ENCODE assay signal across 1 cellular context in genomic region chr1:206556047-206556747, GRCh38.
TF ChIP-seq lines count a peak whose summit lies in the region.

No MANE protein-coding gene starts in this region.

TF ChIP-seq in HepG2, 621 proteins besides CTCF, POLR2A, EP300 and RAD21 (continued from another document and continues in another):
- TF ChIP-seq ZBTB43 (CRISPR knock-in tag; conservative IDR thresholded peaks at IDR 0.05) (no peak), ZNF205 (CRISPR knock-in tag; IDR thresholded peaks at IDR 0.05) (no peak), TCF7 (IDR thresholded peaks at IDR 0.05; ENCODE audit: low read depth) (peak; percentile 86), HDAC2 (CRISPR knock-in tag; IDR thresholded peaks at IDR 0.05) (0 out of 2 replicates have a peak, but pooled peaks have one; percentile 39), NAIF1 (CRISPR knock-in tag; IDR thresholded peaks at IDR 0.05; ENCODE audit: borderline replicate concordance) (no peak), HNF4G (IDR thresholded peaks at IDR 0.05; ENCODE audit: borderline replicate concordance, low read depth, low read length) (no peak), HNF4G (CRISPR knock-in tag; IDR thresholded peaks at IDR 0.05; ENCODE audit: borderline replicate concordance, low read depth) (no peak), HHEX (CRISPR knock-in tag; IDR thresholded peaks at IDR 0.05) (peak; percentile 98), MEF2D (CRISPR knock-in tag; IDR thresholded peaks at IDR 0.05) (0 out of 2 replicates have a peak, but pooled peaks have one; percentile 30), SUZ12 (IDR thresholded peaks at IDR 0.05; ENCODE audit: low read depth, low read length) (no peak), ZNF354B (CRISPR knock-in tag; IDR thresholded peaks at IDR 0.05) (no peak), U2AF1 (optimal IDR thresholded peaks at IDR 0.05; ENCODE audit: low read depth, low read length) (no peak), HNRNPUL1 (IDR thresholded peaks at IDR 0.05; ENCODE audit: low read depth, low read length) (no peak), ZNF609 (CRISPR knock-in tag; IDR thresholded peaks at IDR 0.05; ENCODE audit: borderline replicate concordance) (peak; percentile 76; the same call in 1 of the 2 replicates), MED13 (CRISPR knock-in tag; IDR thresholded peaks at IDR 0.05) (no peak), HMG20B (CRISPR knock-in tag; conservative IDR thresholded peaks at IDR 0.05) (no peak), IRF2 (CRISPR knock-in tag; IDR thresholded peaks at IDR 0.05) (0 out of 2 replicates have a peak, but pooled peaks have one; percentile 32), SRF (IDR thresholded peaks at IDR 0.05; ENCODE audit: low read depth, low read length) (no peak), PRPF4 (IDR thresholded peaks at IDR 0.05; ENCODE audit: low read depth, low read length, poor library complexity, severe bottlenecking) (no peak), MYNN (CRISPR knock-in tag; IDR thresholded peaks at IDR 0.05; ENCODE audit: low read depth) (no peak), YEATS4 (CRISPR knock-in tag; IDR thresholded peaks at IDR 0.05; ENCODE audit: borderline replicate concordance) (no peak), RARA (CRISPR knock-in tag; IDR thresholded peaks at IDR 0.05) (peak; percentile 81), NR3C1 (CRISPR knock-in tag; IDR thresholded peaks at IDR 0.05) (no peak), ZNF263 (CRISPR knock-in tag; IDR thresholded peaks at IDR 0.05) (no peak), ZNF282 (IDR thresholded peaks at IDR 0.05; ENCODE audit: partially characterized antibody) (no peak), ZNF713 (CRISPR knock-in tag; IDR thresholded peaks at IDR 0.05) (no peak), MIXL1 (CRISPR knock-in tag; IDR thresholded peaks at IDR 0.05) (peak; percentile 77), FOSL1 (CRISPR knock-in tag; IDR thresholded peaks at IDR 0.05; ENCODE audit: borderline replicate concordance) (peak; percentile 25; the same call in 1 of the 2 replicates), SATB2 (CRISPR knock-in tag; IDR thresholded peaks at IDR 0.05) (no peak), DPF2 (CRISPR knock-in tag; IDR thresholded peaks at IDR 0.05; ENCODE audit: borderline replicate concordance, low read depth) (peak; percentile 67; the same call in 1 of the 2 replicates), ZNF510 (CRISPR knock-in tag; IDR thresholded peaks at IDR 0.05; ENCODE audit: low read depth) (no peak), PAX8 (CRISPR knock-in tag; IDR thresholded peaks at IDR 0.05; ENCODE audit: borderline replicate concordance) (no peak), ARNTL (CRISPR knock-in tag; IDR thresholded peaks at IDR 0.05) (peak; percentile 96), NRL (CRISPR knock-in tag; IDR thresholded peaks at IDR 0.05; ENCODE audit: borderline replicate concordance) (no peak), ZNF7 (CRISPR knock-in tag; IDR thresholded peaks at IDR 0.05) (no peak), SMYD3 (CRISPR knock-in tag; IDR thresholded peaks at IDR 0.05) (peak; percentile 25; the same call in 1 of the 2 replicates), AHR (CRISPR knock-in tag; IDR thresholded peaks at IDR 0.05) (no peak), MED1 (CRISPR knock-in tag; IDR thresholded peaks at IDR 0.05) (peak; percentile 25; the same call in 1 of the 2 replicates), BCL6 (CRISPR knock-in tag; IDR thresholded peaks at IDR 0.05) (peak; percentile 69), IKZF5 (CRISPR knock-in tag; IDR thresholded peaks at IDR 0.05) (no peak), SP5 (CRISPR knock-in tag; IDR thresholded peaks at IDR 0.05; ENCODE audit: borderline replicate concordance, low read depth) (no peak), ZBTB20 (CRISPR knock-in tag; IDR thresholded peaks at IDR 0.05; ENCODE audit: borderline replicate concordance, low read depth) (no peak), THRA (CRISPR knock-in tag; IDR thresholded peaks at IDR 0.05; ENCODE audit: borderline replicate concordance) (peak; percentile 45; the same call in 1 of the 2 replicates), TBX3 (IDR thresholded peaks at IDR 0.05; ENCODE audit: borderline replicate concordance) (peak; percentile 73; the same call in 1 of the 2 replicates), SRSF1 (optimal IDR thresholded peaks at IDR 0.05; ENCODE audit: low read depth, low read length) (no peak), ZNF564 (CRISPR knock-in tag; IDR thresholded peaks at IDR 0.05) (no peak), TBL1XR1 (IDR thresholded peaks at IDR 0.05; ENCODE audit: borderline replicate concordance, low read length, partially characterized antibody) (no peak), MED8 (CRISPR knock-in tag; IDR thresholded peaks at IDR 0.05; ENCODE audit: insufficient replicate concordance) (no peak), ZBTB7A (CRISPR knock-in tag; IDR thresholded peaks at IDR 0.05) (no peak), ZMAT3 (CRISPR knock-in tag; conservative IDR thresholded peaks at IDR 0.05) (no peak), PAF1 (CRISPR knock-in tag; IDR thresholded peaks at IDR 0.05) (no peak), RORA (CRISPR knock-in tag; IDR thresholded peaks at IDR 0.05) (no peak), ZNF430 (CRISPR knock-in tag; IDR thresholded peaks at IDR 0.05) (no peak), KDM5B (CRISPR knock-in tag; IDR thresholded peaks at IDR 0.05; ENCODE audit: borderline replicate concordance) (no peak), MBD4 (IDR thresholded peaks at IDR 0.05; ENCODE audit: borderline replicate concordance, low read length) (no peak)
- TF ChIP-seq, protein P1, sequence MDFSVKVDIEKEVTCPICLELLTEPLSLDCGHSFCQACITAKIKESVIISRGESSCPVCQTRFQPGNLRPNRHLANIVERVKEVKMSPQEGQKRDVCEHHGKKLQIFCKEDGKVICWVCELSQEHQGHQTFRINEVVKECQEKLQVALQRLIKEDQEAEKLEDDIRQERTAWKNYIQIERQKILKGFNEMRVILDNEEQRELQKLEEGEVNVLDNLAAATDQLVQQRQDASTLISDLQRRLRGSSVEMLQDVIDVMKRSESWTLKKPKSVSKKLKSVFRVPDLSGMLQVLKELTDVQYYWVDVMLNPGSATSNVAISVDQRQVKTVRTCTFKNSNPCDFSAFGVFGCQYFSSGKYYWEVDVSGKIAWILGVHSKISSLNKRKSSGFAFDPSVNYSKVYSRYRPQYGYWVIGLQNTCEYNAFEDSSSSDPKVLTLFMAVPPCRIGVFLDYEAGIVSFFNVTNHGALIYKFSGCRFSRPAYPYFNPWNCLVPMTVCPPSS (IDR thresholded peaks at IDR 0.05), result no peak
- TF ChIP-seq, protein P2, sequence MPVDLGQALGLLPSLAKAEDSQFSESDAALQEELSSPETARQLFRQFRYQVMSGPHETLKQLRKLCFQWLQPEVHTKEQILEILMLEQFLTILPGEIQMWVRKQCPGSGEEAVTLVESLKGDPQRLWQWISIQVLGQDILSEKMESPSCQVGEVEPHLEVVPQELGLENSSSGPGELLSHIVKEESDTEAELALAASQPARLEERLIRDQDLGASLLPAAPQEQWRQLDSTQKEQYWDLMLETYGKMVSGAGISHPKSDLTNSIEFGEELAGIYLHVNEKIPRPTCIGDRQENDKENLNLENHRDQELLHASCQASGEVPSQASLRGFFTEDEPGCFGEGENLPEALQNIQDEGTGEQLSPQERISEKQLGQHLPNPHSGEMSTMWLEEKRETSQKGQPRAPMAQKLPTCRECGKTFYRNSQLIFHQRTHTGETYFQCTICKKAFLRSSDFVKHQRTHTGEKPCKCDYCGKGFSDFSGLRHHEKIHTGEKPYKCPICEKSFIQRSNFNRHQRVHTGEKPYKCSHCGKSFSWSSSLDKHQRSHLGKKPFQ (CRISPR knock-in tag; IDR thresholded peaks at IDR 0.05; ENCODE audit: insufficient replicate concordance), result no peak
- TF ChIP-seq, protein P3, sequence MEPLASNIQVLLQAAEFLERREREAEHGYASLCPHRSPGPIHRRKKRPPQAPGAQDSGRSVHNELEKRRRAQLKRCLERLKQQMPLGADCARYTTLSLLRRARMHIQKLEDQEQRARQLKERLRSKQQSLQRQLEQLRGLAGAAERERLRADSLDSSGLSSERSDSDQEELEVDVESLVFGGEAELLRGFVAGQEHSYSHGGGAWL (CRISPR knock-in tag; IDR thresholded peaks at IDR 0.05), result no peak
- TF ChIP-seq, protein P4, sequence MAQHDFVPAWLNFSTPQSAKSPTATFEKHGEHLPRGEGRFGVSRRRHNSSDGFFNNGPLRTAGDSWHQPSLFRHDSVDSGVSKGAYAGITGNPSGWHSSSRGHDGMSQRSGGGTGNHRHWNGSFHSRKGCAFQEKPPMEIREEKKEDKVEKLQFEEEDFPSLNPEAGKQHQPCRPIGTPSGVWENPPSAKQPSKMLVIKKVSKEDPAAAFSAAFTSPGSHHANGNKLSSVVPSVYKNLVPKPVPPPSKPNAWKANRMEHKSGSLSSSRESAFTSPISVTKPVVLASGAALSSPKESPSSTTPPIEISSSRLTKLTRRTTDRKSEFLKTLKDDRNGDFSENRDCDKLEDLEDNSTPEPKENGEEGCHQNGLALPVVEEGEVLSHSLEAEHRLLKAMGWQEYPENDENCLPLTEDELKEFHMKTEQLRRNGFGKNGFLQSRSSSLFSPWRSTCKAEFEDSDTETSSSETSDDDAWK (CRISPR knock-in tag; IDR thresholded peaks at IDR 0.05), result no peak
- TF ChIP-seq, protein P5, sequence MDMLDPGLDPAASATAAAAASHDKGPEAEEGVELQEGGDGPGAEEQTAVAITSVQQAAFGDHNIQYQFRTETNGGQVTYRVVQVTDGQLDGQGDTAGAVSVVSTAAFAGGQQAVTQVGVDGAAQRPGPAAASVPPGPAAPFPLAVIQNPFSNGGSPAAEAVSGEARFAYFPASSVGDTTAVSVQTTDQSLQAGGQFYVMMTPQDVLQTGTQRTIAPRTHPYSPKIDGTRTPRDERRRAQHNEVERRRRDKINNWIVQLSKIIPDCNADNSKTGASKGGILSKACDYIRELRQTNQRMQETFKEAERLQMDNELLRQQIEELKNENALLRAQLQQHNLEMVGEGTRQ (IDR thresholded peaks at IDR 0.05; ENCODE audit: low read depth, low read length), result 0 out of 2 replicates have a peak, but pooled peaks have one; percentile 9
- TF ChIP-seq, protein P5 (CRISPR knock-in tag; IDR thresholded peaks at IDR 0.05; ENCODE audit: borderline replicate concordance), result no peak
